In the genomic region with DNA sequence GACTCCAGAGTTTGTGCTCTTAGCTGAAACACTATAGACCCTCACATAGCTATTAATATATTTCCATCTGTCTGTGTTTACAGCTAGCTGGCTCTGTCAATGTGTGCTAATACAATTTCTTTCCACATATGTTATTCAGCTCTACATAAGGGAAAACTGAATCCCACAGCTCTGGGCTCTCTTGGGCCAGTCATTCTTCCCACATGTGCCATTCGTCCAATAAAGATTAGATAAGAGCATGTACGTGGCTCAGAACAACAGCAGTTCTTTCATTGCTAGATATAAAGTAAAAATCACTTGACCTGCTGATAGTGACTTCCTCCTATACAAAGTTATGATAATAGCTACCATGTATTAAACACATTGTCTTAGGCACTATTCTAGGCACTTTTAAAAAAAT, we compare ENCODE assay signal across 18 cellular contexts. TPM values are rescaled to one million over a fixed set of nuclear protein-coding genes. Genes with fewer than 3 reads are reported as not detected.
"Had no signal": no experiment of that assay in that cellular context is flagged by ENCODE, and none has a peak within 500 bp of the region (broad histone marks: within the 10 kb centered on the region; RNA-seq: fewer than 3 reads in every experiment).

No MANE protein-coding gene starts in this region.

- H3K4me1 ChIP-seq: neural progenitor cell, sigmoid colon, upper lobe of right lung had no signal

- H3K4me3 ChIP-seq: gastroesophageal sphincter, lung, neural progenitor cell, pancreas, sigmoid colon, thoracic aorta, upper lobe of right lung had no signal

- H3K27ac ChIP-seq: epithelial cell of prostate, gastroesophageal sphincter, neural progenitor cell, pancreas, sigmoid colon, thoracic aorta, upper lobe of right lung had no signal

- H3K36me3 ChIP-seq: gastroesophageal sphincter, neural progenitor cell, pancreas, sigmoid colon, thoracic aorta, upper lobe of right lung had no signal

- H3K36me3 Mint-ChIP-seq: activated naive CD4-positive, alpha-beta T cell treated with anti-CD3 and anti-CD28 coated beads, Interleukin-2, amount 10 ng/mL, durations not matched to agents 7 days and 5 days; neural progenitor cell had no signal

- H3K27me3 ChIP-seq: pancreas, upper lobe of right lung had no signal

- ATAC-seq: activated CD4-positive, CD25-positive, alpha-beta regulatory T cell treated with anti-CD3 and anti-CD28 coated beads, Interleukin-2, amount 50 U/mL, for 24 hours; gastroesophageal sphincter; pancreas; T-helper 17 cell; upper lobe of right lung had no signal

- DNase-seq: activated CD4-positive, alpha-beta T cell treated with anti-CD3 and anti-CD28 coated beads, Interleukin-2, amount 50 U/mL, for 1 hour; activated CD8-positive, alpha-beta memory T cell treated with anti-CD3 and anti-CD28 coated beads for 24 hours; activated naive CD4-positive, alpha-beta T cell treated with anti-CD3 and anti-CD28 coated beads, Interleukin-2, amount 10 ng/mL, durations not matched to agents 7 days and 5 days; activated T-cell treated with anti-CD3 and anti-CD28 coated beads for 4 hours; midbrain; pancreas; sigmoid colon; stimulated activated CD4-positive, alpha-beta T cell treated with anti-CD3 and anti-CD28 coated beads, Interleukin-1b, Interleukin-23, amount 100 ng/mL, for 48 hours; T-helper 17 cell; upper lobe of right lung had no signal

- H3K9me3 ChIP-seq: gastroesophageal sphincter, pancreas, sigmoid colon, thoracic aorta, upper lobe of right lung had no signal

- H3K9me3 Mint-ChIP-seq: activated naive CD4-positive, alpha-beta T cell treated with anti-CD3 and anti-CD28 coated beads, Interleukin-2, amount 10 ng/mL, durations not matched to agents 7 days and 5 days; activated T-helper 2 cell treated with anti-CD3 and anti-CD28 coated beads, Interferon-gamma antibody, Interleukin-2, Interleukin-4, amounts not matched to agents 10 μg/mL and 5 μg/mL and 100 μg/mL, durations not matched to agents 14 hours and 24 hours and 36 hours; neural progenitor cell had no signal

- H3K27ac Mint-ChIP-seq: activated naive CD4-positive, alpha-beta T cell treated with anti-CD3 and anti-CD28 coated beads, Interleukin-2, amount 10 ng/mL, durations not matched to agents 7 days and 5 days; activated T-helper 2 cell treated with anti-CD3 and anti-CD28 coated beads, Interferon-gamma antibody, Interleukin-2, Interleukin-4, amounts not matched to agents 10 μg/mL and 5 μg/mL and 100 μg/mL, durations not matched to agents 14 hours and 24 hours and 36 hours; neural progenitor cell; T-helper 17 cell had no signal

- H3K4me3 Mint-ChIP-seq: activated naive CD4-positive, alpha-beta T cell treated with anti-CD3 and anti-CD28 coated beads, Interleukin-2, amount 10 ng/mL, durations not matched to agents 7 days and 5 days; neural progenitor cell; T-helper 17 cell had no signal

RNA-seq across cellular contexts. Expression of gene ILDR1, which starts 2.8 kb away (rescaled TPM):
- total RNA-seq: dermis microvascular lymphatic vessel endothelial cell, sigmoid colon, thoracic aorta had no signal

RNA-seq across cellular contexts. Expression of gene CD86, which starts 30.4 kb away (rescaled TPM):
- total RNA-seq: dermis microvascular lymphatic vessel endothelial cell had no signal
